ENCODE assay signal across 8 cellular contexts in genomic region chr19:58475714-58476497, GRCh38. TPM values are rescaled to one million over a fixed set of nuclear protein-coding genes. Genes with fewer than 3 reads are reported as not detected.
A peak's percentile ranks its signal among the peaks of the same experiment; 100 is the strongest.
DNase-seq lines count a peak whose midpoint lies in the region; ATAC-seq and TF ChIP-seq lines count a peak whose summit lies in the region.

Gene ZNF446 (plus strand): TSS chr19:58476352. CDS start chr19:58477219, 867 bp downstream.

- H3K27me3 ChIP-seq in SK-N-SH (ENCODE audit: insufficient read depth): no peaks in the 10 kb centered on the region
- H3K27me3 ChIP-seq in suprapubic skin: no peaks in the 10 kb centered on the region

- peak within 1 kb of the TSS; percentile 70 for H3K9ac ChIP-seq in SK-N-SH

- H3K27ac ChIP-seq in SK-N-SH (ENCODE audit: low read depth in 2 of 2, low read length in 1 of 2): peak within 1 kb of the TSS; percentile 90 to 97
- H3K27ac ChIP-seq in suprapubic skin: peak within 1 kb of the TSS; percentile 77

- no peaks in the 10 kb centered on the region for H3K9me3 ChIP-seq in SK-N-SH
- H3K9me3 ChIP-seq in suprapubic skin: no peaks in the 10 kb centered on the region

- WGBS in SK-N-SH (ENCODE audit: low lambda C conversion rate): under 1% methylated on average over 23 of the region's 64 CpGs
- WGBS in suprapubic skin: 0% methylated on average over 6 of the region's 64 CpGs

- H3K9me2 ChIP-seq in SK-N-SH: no peaks in the 10 kb centered on the region

- no peaks in the 10 kb centered on the region for H3K79me2 ChIP-seq in SK-N-SH (ENCODE audit: insufficient read depth)

- TF ChIP-seq RAD21 in SK-N-SH (IDR thresholded peaks at IDR 0.05; ENCODE audit: low read length): no peak

- peaks cover 0 to 32% of the 10 kb centered on the region in 2 experiments for H3K36me3 ChIP-seq in SK-N-SH (replicated peaks in 1 of 2; ENCODE audit: control insufficient read depth in 1 of 2, insufficient read depth in 2 of 2, low read length in 1 of 2)
- H3K36me3 ChIP-seq in suprapubic skin: peaks cover 49% of the 10 kb centered on the region

- H3K9me3 Mint-ChIP-seq in activated naive CD4-positive, alpha-beta T cell treated with anti-CD3 and anti-CD28 coated beads, Interleukin-2, amount 50 U/mL, for 72 hours: no peaks in the 10 kb centered on the region

- DNase-seq in GM10248 (ENCODE audit: extremely low spot score) (peak; percentile 95), NCI-H1092 (lab: John Stamatoyannopoulos, UW) (peak; percentile 84), SK-N-SH (peak; percentile 94), glomerular endothelial cell (ENCODE audit: extremely low read depth, low read depth, low spot score) (peak; percentile 76), nucleus accumbens (lab: John Stamatoyannopoulos, UW) (peak; percentile 83 to 99 (median 95)), suprapubic skin (ENCODE audit: low spot score in 2 of 2) (peak; percentile 99)
- peak; percentile 90 to 96 for DNase-seq in activated naive CD4-positive, alpha-beta T cell treated with anti-CD3 and anti-CD28 coated beads, Interleukin-2, amount 50 U/mL, for 72 hours (ENCODE audit: low spot score in 2 of 2)

- H3K4me3 ChIP-seq in SK-N-SH (ENCODE audit: low read depth in 2 of 2, low read length in 1 of 2): peak within 1 kb of the TSS; percentile 67 to 85
- H3K4me3 ChIP-seq in suprapubic skin: peak within 1 kb of the TSS; percentile 63

- peak within 1 kb of the TSS; percentile 77 to 97 for H3K27ac Mint-ChIP-seq in activated naive CD4-positive, alpha-beta T cell treated with anti-CD3 and anti-CD28 coated beads, Interleukin-2, amount 50 U/mL, for 72 hours

- ATAC-seq in HG02610 (IDR thresholded peaks at IDR 0.05; ENCODE audit: unreplicated experiment): peak; percentile 78
- ATAC-seq in activated naive CD4-positive, alpha-beta T cell treated with anti-CD3 and anti-CD28 coated beads, Interleukin-2, amount 50 U/mL, for 72 hours: peak; percentile 91

- no peak for TF ChIP-seq CTCF in GM10248 (IDR thresholded peaks at IDR 0.05; ENCODE audit: control extremely low read depth, extremely low read depth, low read depth, missing control alignments)
- no peak; the same call in 1 of the 2 replicates for TF ChIP-seq CTCF in SK-N-SH (IDR thresholded peaks at IDR 0.05)
- TF ChIP-seq CTCF in suprapubic skin (IDR thresholded peaks at IDR 0.05): no peak

- H4K20me1 ChIP-seq in SK-N-SH (ENCODE audit: insufficient read depth): no peaks in the 10 kb centered on the region

- POLR2A ChIA-PET in GM10248 (lab: Yijun Ruan, JAX) (no interaction called here), SK-N-SH (lab: Yijun Ruan, JAX) (interaction anchor here (0.6 to 1.8 kb wide), 7 partner anchors 10 to 129 kb away, joined by 3 to 4 read pairs (median 4); partner anchors contain the start of gene ZNF584)

- peaks cover 10% of the 10 kb centered on the region for H3F3A ChIP-seq in SK-N-SH (replicated peaks; ENCODE audit: insufficient read depth)

- H3K36me3 Mint-ChIP-seq in activated naive CD4-positive, alpha-beta T cell treated with anti-CD3 and anti-CD28 coated beads, Interleukin-2, amount 50 U/mL, for 72 hours: no peaks in the 10 kb centered on the region

- peak within 1 kb of the TSS; percentile 56; the same call in 1 of the 2 replicates for H2AFZ ChIP-seq in SK-N-SH (ENCODE audit: low read depth)

- TF ChIP-seq POLR2A in suprapubic skin (IDR thresholded peaks at IDR 0.05): peak in 1 of 2 donors; percentile 40

- TF ChIP-seq EP300 in SK-N-SH (IDR thresholded peaks at IDR 0.05; ENCODE audit: borderline replicate concordance in 1 of 2, low read depth in 1 of 2, low read length in 1 of 2): no peak
- TF ChIP-seq EP300 in suprapubic skin (IDR thresholded peaks at IDR 0.05): no peak

- peaks cover 0 to 30% of the 10 kb centered on the region in 2 experiments; a peak in 1 of 4 replicates for H3K4me1 ChIP-seq in SK-N-SH (ENCODE audit: control insufficient read depth in 1 of 2, insufficient read depth in 2 of 2, low read depth in 1 of 2, low read length in 1 of 2)
- peaks cover 20% of the 10 kb centered on the region for H3K4me1 ChIP-seq in suprapubic skin

- H3K4me2 ChIP-seq in SK-N-SH: peak within 1 kb of the TSS; percentile 92

- CTCF ChIA-PET in GM10248 (lab: Yijun Ruan, JAX) (interaction anchor here (1.2 to 1.7 kb wide), 3 partner anchors 10 to 44 kb away, joined by 3 to 4 read pairs (median 3); partner anchors contain the start of gene ZBTB45), SK-N-SH (lab: Yijun Ruan, JAX) (interaction anchor here (4.5 kb wide), 1 partner anchor 44 kb away, joined by 22 read pairs; the partner anchor contains the start of gene ZBTB45)

TF ChIP-seq in SK-N-SH, 30 proteins besides CTCF, POLR2A, EP300 and RAD21 (continues in another document):
- TF ChIP-seq, protein P1, sequence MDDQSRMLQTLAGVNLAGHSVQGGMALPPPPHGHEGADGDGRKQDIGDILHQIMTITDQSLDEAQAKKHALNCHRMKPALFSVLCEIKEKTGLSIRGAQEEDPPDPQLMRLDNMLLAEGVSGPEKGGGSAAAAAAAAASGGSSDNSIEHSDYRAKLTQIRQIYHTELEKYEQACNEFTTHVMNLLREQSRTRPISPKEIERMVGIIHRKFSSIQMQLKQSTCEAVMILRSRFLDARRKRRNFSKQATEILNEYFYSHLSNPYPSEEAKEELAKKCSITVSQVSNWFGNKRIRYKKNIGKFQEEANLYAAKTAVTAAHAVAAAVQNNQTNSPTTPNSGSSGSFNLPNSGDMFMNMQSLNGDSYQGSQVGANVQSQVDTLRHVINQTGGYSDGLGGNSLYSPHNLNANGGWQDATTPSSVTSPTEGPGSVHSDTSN (IDR thresholded peaks at IDR 0.05): peak; percentile 39
- TF ChIP-seq YY1 (IDR thresholded peaks at IDR 0.05; ENCODE audit: low read depth) (no peak; the same call in none of the 2 replicates), POLR2AphosphoS5 (IDR thresholded peaks at IDR 0.05; ENCODE audit: low read depth, low read length) (peak; percentile 82), GATA2 (CRISPR knock-in tag; IDR thresholded peaks at IDR 0.05) (no peak), TCF12 (IDR thresholded peaks at IDR 0.05) (no peak), RFX5 (IDR thresholded peaks at IDR 0.05; ENCODE audit: low read length) (no peak), EZH2phosphoT487 (IDR thresholded peaks at IDR 0.05; ENCODE audit: borderline replicate concordance, low read depth) (no peak), TAF1 (IDR thresholded peaks at IDR 0.05; ENCODE audit: borderline replicate concordance, low read depth, low read length) (no peak; the same call in 1 of the 2 replicates), IRF3 (IDR thresholded peaks at IDR 0.05; ENCODE audit: low read depth, low read length) (no peak), MAX (IDR thresholded peaks at IDR 0.05; ENCODE audit: low read depth) (peak; percentile 39), SMC3 (IDR thresholded peaks at IDR 0.05; ENCODE audit: low read depth, low read length) (no peak), MEF2A (IDR thresholded peaks at IDR 0.05; ENCODE audit: borderline replicate concordance, low read depth) (no peak), MXI1 (IDR thresholded peaks at IDR 0.05; ENCODE audit: low read depth, low read length) (peak; percentile 78), CHD2 (IDR thresholded peaks at IDR 0.05; ENCODE audit: low read length, partially characterized antibody) (peak; percentile 6), FOXM1 (IDR thresholded peaks at IDR 0.05; ENCODE audit: low read depth) (no peak), FOXJ3 (CRISPR knock-in tag; IDR thresholded peaks at IDR 0.05) (no peak), NRF1 (IDR thresholded peaks at IDR 0.05; ENCODE audit: low read depth, low read length) (no peak), GABPA (IDR thresholded peaks at IDR 0.05; ENCODE audit: low read depth) (peak; percentile 77), SIN3A (IDR thresholded peaks at IDR 0.05; ENCODE audit: borderline replicate concordance, low read depth, low read length) (peak; percentile 50; the same call in 1 of the 2 replicates), TEAD4 (IDR thresholded peaks at IDR 0.05; ENCODE audit: borderline replicate concordance, insufficient read depth) (peak; percentile 13; the same call in 1 of the 2 replicates)
- TF ChIP-seq, protein P2, sequence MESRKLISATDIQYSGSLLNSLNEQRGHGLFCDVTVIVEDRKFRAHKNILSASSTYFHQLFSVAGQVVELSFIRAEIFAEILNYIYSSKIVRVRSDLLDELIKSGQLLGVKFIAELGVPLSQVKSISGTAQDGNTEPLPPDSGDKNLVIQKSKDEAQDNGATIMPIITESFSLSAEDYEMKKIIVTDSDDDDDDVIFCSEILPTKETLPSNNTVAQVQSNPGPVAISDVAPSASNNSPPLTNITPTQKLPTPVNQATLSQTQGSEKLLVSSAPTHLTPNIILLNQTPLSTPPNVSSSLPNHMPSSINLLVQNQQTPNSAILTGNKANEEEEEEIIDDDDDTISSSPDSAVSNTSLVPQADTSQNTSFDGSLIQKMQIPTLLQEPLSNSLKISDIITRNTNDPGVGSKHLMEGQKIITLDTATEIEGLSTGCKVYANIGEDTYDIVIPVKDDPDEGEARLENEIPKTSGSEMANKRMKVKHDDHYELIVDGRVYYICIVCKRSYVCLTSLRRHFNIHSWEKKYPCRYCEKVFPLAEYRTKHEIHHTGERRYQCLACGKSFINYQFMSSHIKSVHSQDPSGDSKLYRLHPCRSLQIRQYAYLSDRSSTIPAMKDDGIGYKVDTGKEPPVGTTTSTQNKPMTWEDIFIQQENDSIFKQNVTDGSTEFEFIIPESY (IDR thresholded peaks at IDR 0.05; ENCODE audit: borderline replicate concordance, low read depth): peak; percentile 73

RNA-seq across cellular contexts. Expression of gene ZNF446, which starts in this region (rescaled TPM):
- 6.9 and 7.0 TPM in 2 replicates for polyA plus RNA-seq in SK-N-SH (2012; rRNA removed)
- 2.3 and 4.2 TPM in 2 replicates for polyA plus RNA-seq in SK-N-SH (2012; cell fraction: cytosol; rRNA removed)
- polyA plus RNA-seq in SK-N-SH (2012; cell fraction: nucleus; rRNA removed): 22.6 and 27.0 TPM in 2 replicates
- total RNA-seq in activated naive CD4-positive, alpha-beta T cell treated with anti-CD3 and anti-CD28 coated beads, Interleukin-2, amount 50 U/mL, for 72 hours: 1 to 10 TPM; 4.8 to 5.0 TPM
- total RNA-seq in glomerular endothelial cell (10.9 and 11.5 TPM in 2 replicates), suprapubic skin (10 to 100 TPM; 19.8 to 38.8 (median 24.0) TPM)

Comparison
In these comparisons a context has a peak if more than half of its experiments do, and no peak if none do; other contexts are left out.
1. Peak in every context shown above with its lines: DNase-seq, ATAC-seq, H3K4me3 ChIP-seq and H3K27ac ChIP-seq.